In genomic region chr14:70358631-70359030, GRCh38 we compare ENCODE assay signal across 8 cellular contexts. TPM values are rescaled to one million over a fixed set of nuclear protein-coding genes. Genes with fewer than 3 reads are reported as not detected.
DNase-seq lines count a peak whose midpoint lies in the region; ATAC-seq, FAIRE-seq and TF ChIP-seq lines count a peak whose summit lies in the region.

No MANE protein-coding gene starts in this region.

- TF ChIP-seq CTCF in AG04449 (IDR thresholded peaks at IDR 0.05; ENCODE audit: insufficient read depth, low read length, missing control alignments) (no peak), bronchial epithelial cell (IDR thresholded peaks at IDR 0.05; ENCODE audit: insufficient read depth, low read length, severe bottlenecking) (no peak)

- POLR2A ChIA-PET in AG04449 (lab: Yijun Ruan, JAX), result no interaction called here

- H3K36me3 ChIP-seq in bronchial epithelial cell (ENCODE audit: control insufficient read depth, insufficient read depth, low read length), result no peaks in the 10 kb centered on the region

- CTCF ChIA-PET in AG04449 (lab: Yijun Ruan, JAX), result interaction anchor here (0.9 kb wide), 1 partner anchor 209 kb away, joined by 3 read pairs; no protein-coding TSS in a partner anchor

- no peak for DNase-seq in AG04449 (ENCODE audit: low read depth, low spot score)
- peak; percentile 44 for DNase-seq in HTR-8/SVneo (ENCODE audit: insufficient read length, low spot score)
- DNase-seq in bronchial epithelial cell (ENCODE audit: low read depth), result peak; percentile 22
- DNase-seq in HuH-7 (ENCODE audit: low spot score), result no peak

- FAIRE-seq in HTR-8/SVneo (lab: Jason Lieb, UNC) (no peak), bronchial epithelial cell (lab: Jason Lieb, UNC) (no peak)

- no peaks in the 10 kb centered on the region for H3K27me3 ChIP-seq in bronchial epithelial cell (ENCODE audit: control insufficient read depth, insufficient read depth, low read length)
- H3K27me3 ChIP-seq in mononuclear cell (ENCODE audit: insufficient read depth, low read length), result peaks cover 9% of the 10 kb centered on the region

- H3K4me3 ChIP-seq in AG04449 (ENCODE audit: low read depth, low read length), result peak overlapping the region; percentile 88
- peak overlapping the region; percentile 71 for H3K4me3 ChIP-seq in bronchial epithelial cell (ENCODE audit: low read depth, low read length)
- peak overlapping the region; percentile 89 for H3K4me3 ChIP-seq in mononuclear cell (ENCODE audit: low read length)

- ATAC-seq in HG03025 (IDR thresholded peaks at IDR 0.05; ENCODE audit: low FRiP score, unreplicated experiment), result no peak
- no peak for ATAC-seq in GM21390 (IDR thresholded peaks at IDR 0.05; ENCODE audit: unreplicated experiment)
- no peak for ATAC-seq in GM21528 (IDR thresholded peaks at IDR 0.05; ENCODE audit: low FRiP score, unreplicated experiment)

- H3K4me1 ChIP-seq in mononuclear cell (ENCODE audit: insufficient read depth, low read length), result peaks cover 15% of the 10 kb centered on the region

- no peaks in the 10 kb centered on the region for H3K9me3 ChIP-seq in mononuclear cell (ENCODE audit: low read depth, low read length)

RNA-seq across cellular contexts. Expression of gene COX16, which starts 0.9 kb away (rescaled TPM):
- total RNA-seq in bronchial epithelial cell (19.0 and 21.0 TPM in 2 replicates), mononuclear cell (15.5 TPM)

RNA-seq across cellular contexts. Expression of gene SYNJ2BP, which starts 58.3 kb away (rescaled TPM):
- total RNA-seq in bronchial epithelial cell (9.5 and 11.9 TPM in 2 replicates), mononuclear cell (7.3 TPM)

Comparison
In these comparisons a context has a peak if more than half of its experiments do, and no peak if none do; other contexts are left out.
1. DNase-seq: peak in HTR-8/SVneo (single experiment) and bronchial epithelial cell (single experiment); none in AG04449 (single experiment) and HuH-7 (single experiment).
2. Peak in every context shown above with its lines, with median percentiles within 50 percentile points of each other: H3K4me3 ChIP-seq.